In the genomic region with DNA sequence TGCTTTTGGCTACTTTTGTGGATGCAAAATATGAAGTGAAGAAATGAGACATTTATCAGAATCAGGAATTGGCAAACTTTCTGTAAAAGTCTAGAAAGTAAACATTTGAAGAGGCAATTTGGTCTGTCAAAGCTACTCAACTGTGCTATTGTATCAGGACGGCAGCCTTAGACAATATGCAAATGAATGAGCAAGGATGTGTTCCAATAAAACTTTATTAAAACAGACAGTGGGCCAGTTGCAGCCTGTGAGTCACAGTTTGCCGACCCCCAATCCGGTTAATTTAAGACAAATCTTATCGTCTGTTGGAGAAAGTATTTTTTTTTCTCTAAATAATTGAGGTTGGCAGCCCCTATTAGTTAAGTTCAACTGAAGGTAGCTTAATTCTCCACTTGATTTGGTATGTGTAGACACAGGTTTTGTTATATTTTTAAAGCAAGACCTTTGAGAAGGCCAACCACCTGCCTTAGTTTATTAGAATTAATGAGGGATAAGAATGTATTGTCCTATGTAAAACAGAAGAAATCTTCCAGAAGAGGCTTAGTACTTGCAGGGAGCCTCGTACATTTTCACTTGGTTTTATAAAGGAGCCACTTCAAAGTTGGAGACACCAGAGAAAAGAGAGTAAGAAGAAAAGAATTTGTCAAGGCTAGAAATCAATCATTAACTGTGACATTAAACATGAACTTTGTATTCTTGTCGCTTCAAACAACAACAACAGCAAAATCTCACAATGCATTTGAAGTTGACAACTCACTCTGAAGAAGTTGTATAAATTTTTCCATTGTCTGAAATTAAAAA, we compare ENCODE assay signal across 1 cellular context.
TF ChIP-seq lines count a peak whose summit lies in the region.

No MANE protein-coding gene starts in this region.

TF ChIP-seq in HepG2, 621 proteins besides CTCF, POLR2A, EP300 and RAD21 (continued from another document and continues in another):
- no peak for TF ChIP-seq ZBTB8A (CRISPR knock-in tag; IDR thresholded peaks at IDR 0.05; ENCODE audit: borderline replicate concordance, low read depth)
- TF ChIP-seq, protein P1, sequence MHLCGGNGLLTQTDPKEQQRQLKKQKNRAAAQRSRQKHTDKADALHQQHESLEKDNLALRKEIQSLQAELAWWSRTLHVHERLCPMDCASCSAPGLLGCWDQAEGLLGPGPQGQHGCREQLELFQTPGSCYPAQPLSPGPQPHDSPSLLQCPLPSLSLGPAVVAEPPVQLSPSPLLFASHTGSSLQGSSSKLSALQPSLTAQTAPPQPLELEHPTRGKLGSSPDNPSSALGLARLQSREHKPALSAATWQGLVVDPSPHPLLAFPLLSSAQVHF (CRISPR knock-in tag; IDR thresholded peaks at IDR 0.05), result no peak
- TF ChIP-seq ETV6 (CRISPR knock-in tag; conservative IDR thresholded peaks at IDR 0.05), result no peak
- TF ChIP-seq MEIS1 (CRISPR knock-in tag; IDR thresholded peaks at IDR 0.05; ENCODE audit: borderline replicate concordance), result no peak
- TF ChIP-seq, protein P2, sequence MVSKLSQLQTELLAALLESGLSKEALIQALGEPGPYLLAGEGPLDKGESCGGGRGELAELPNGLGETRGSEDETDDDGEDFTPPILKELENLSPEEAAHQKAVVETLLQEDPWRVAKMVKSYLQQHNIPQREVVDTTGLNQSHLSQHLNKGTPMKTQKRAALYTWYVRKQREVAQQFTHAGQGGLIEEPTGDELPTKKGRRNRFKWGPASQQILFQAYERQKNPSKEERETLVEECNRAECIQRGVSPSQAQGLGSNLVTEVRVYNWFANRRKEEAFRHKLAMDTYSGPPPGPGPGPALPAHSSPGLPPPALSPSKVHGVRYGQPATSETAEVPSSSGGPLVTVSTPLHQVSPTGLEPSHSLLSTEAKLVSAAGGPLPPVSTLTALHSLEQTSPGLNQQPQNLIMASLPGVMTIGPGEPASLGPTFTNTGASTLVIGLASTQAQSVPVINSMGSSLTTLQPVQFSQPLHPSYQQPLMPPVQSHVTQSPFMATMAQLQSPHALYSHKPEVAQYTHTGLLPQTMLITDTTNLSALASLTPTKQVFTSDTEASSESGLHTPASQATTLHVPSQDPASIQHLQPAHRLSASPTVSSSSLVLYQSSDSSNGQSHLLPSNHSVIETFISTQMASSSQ (IDR thresholded peaks at IDR 0.05; ENCODE audit: low read depth), result peak; percentile 97
- TF ChIP-seq, protein P2 (CRISPR knock-in tag; IDR thresholded peaks at IDR 0.05; ENCODE audit: borderline replicate concordance), result peak; percentile 97; the same call in 1 of the 2 replicates
- TF ChIP-seq SRSF1 (optimal IDR thresholded peaks at IDR 0.05; ENCODE audit: low read depth, low read length), result no peak
- TF ChIP-seq, protein P3, sequence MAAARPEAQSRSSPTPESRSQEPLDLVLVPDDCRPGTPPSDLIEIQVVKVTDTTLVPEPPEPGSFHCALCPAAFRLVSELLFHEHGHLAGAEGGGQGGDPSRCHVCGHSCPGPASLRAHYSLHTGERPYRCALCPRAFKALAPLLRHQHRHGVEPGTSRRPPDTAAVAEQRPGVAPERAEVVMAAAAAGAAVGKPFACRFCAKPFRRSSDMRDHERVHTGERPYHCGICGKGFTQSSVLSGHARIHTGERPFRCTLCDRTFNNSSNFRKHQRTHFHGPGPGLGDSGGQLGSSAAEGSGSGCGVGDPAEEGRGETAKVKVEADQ (CRISPR knock-in tag; IDR thresholded peaks at IDR 0.05; ENCODE audit: borderline replicate concordance), result no peak
- TF ChIP-seq, protein P4, sequence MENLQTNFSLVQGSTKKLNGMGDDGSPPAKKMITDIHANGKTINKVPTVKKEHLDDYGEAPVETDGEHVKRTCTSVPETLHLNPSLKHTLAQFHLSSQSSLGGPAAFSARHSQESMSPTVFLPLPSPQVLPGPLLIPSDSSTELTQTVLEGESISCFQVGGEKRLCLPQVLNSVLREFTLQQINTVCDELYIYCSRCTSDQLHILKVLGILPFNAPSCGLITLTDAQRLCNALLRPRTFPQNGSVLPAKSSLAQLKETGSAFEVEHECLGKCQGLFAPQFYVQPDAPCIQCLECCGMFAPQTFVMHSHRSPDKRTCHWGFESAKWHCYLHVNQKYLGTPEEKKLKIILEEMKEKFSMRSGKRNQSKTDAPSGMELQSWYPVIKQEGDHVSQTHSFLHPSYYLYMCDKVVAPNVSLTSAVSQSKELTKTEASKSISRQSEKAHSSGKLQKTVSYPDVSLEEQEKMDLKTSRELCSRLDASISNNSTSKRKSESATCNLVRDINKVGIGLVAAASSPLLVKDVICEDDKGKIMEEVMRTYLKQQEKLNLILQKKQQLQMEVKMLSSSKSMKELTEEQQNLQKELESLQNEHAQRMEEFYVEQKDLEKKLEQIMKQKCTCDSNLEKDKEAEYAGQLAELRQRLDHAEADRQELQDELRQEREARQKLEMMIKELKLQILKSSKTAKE (CRISPR knock-in tag; IDR thresholded peaks at IDR 0.05; ENCODE audit: borderline replicate concordance), result no peak
- no peak for TF ChIP-seq RBM22 (optimal IDR thresholded peaks at IDR 0.05; ENCODE audit: low read length)
- TF ChIP-seq HNRNPH1 (optimal IDR thresholded peaks at IDR 0.05; ENCODE audit: low read depth, low read length), result no peak
- no peak for TF ChIP-seq ZNF160 (CRISPR knock-in tag; IDR thresholded peaks at IDR 0.05)
- no peak for TF ChIP-seq ZNF577 (CRISPR knock-in tag; IDR thresholded peaks at IDR 0.05; ENCODE audit: borderline replicate concordance, low read depth)
- TF ChIP-seq SMYD3 (CRISPR knock-in tag; IDR thresholded peaks at IDR 0.05), result peak; percentile 77
- TF ChIP-seq ZNF572 (CRISPR knock-in tag; IDR thresholded peaks at IDR 0.05), result no peak
- TF ChIP-seq, protein P5, sequence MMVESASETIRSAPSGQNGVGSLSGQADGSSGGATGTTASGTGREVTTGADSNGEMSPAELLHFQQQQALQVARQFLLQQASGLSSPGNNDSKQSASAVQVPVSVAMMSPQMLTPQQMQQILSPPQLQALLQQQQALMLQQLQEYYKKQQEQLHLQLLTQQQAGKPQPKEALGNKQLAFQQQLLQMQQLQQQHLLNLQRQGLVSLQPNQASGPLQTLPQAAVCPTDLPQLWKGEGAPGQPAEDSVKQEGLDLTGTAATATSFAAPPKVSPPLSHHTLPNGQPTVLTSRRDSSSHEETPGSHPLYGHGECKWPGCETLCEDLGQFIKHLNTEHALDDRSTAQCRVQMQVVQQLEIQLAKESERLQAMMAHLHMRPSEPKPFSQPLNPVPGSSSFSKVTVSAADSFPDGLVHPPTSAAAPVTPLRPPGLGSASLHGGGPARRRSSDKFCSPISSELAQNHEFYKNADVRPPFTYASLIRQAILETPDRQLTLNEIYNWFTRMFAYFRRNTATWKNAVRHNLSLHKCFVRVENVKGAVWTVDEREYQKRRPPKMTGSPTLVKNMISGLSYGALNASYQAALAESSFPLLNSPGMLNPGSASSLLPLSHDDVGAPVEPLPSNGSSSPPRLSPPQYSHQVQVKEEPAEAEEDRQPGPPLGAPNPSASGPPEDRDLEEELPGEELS (CRISPR knock-in tag; IDR thresholded peaks at IDR 0.05), result peak; percentile 68; the same call in 1 of the 2 replicates
- TF ChIP-seq KMT2B (CRISPR knock-in tag; IDR thresholded peaks at IDR 0.05), result no peak
- TF ChIP-seq PPARG (CRISPR knock-in tag; conservative IDR thresholded peaks at IDR 0.05), result peak; percentile 35; the same call in 1 of the 2 replicates
- no peak for TF ChIP-seq U2AF2 (IDR thresholded peaks at IDR 0.05; ENCODE audit: low read depth, low read length)
- TF ChIP-seq, protein P6, sequence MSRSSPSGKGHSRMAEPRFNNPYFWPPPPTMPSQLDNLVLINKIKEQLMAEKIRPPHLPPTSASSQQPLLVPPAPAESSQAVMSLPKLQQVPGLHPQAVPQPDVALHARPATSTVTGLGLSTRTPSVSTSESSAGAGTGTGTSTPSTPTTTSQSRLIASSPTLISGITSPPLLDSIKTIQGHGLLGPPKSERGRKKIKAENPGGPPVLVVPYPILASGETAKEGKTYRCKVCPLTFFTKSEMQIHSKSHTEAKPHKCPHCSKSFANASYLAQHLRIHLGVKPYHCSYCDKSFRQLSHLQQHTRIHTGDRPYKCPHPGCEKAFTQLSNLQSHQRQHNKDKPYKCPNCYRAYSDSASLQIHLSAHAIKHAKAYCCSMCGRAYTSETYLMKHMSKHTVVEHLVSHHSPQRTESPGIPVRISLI (CRISPR knock-in tag; IDR thresholded peaks at IDR 0.05; ENCODE audit: borderline replicate concordance), result no peak
- TF ChIP-seq CENPX (CRISPR knock-in tag; IDR thresholded peaks at IDR 0.05), result no peak
- peak; percentile 77 for TF ChIP-seq PRPF4 (IDR thresholded peaks at IDR 0.05; ENCODE audit: low read depth, low read length, poor library complexity, severe bottlenecking)
- TF ChIP-seq, protein P7, sequence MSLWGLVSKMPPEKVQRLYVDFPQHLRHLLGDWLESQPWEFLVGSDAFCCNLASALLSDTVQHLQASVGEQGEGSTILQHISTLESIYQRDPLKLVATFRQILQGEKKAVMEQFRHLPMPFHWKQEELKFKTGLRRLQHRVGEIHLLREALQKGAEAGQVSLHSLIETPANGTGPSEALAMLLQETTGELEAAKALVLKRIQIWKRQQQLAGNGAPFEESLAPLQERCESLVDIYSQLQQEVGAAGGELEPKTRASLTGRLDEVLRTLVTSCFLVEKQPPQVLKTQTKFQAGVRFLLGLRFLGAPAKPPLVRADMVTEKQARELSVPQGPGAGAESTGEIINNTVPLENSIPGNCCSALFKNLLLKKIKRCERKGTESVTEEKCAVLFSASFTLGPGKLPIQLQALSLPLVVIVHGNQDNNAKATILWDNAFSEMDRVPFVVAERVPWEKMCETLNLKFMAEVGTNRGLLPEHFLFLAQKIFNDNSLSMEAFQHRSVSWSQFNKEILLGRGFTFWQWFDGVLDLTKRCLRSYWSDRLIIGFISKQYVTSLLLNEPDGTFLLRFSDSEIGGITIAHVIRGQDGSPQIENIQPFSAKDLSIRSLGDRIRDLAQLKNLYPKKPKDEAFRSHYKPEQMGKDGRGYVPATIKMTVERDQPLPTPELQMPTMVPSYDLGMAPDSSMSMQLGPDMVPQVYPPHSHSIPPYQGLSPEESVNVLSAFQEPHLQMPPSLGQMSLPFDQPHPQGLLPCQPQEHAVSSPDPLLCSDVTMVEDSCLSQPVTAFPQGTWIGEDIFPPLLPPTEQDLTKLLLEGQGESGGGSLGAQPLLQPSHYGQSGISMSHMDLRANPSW (CRISPR knock-in tag; IDR thresholded peaks at IDR 0.05; ENCODE audit: borderline replicate concordance), result no peak
- TF ChIP-seq, protein P8, sequence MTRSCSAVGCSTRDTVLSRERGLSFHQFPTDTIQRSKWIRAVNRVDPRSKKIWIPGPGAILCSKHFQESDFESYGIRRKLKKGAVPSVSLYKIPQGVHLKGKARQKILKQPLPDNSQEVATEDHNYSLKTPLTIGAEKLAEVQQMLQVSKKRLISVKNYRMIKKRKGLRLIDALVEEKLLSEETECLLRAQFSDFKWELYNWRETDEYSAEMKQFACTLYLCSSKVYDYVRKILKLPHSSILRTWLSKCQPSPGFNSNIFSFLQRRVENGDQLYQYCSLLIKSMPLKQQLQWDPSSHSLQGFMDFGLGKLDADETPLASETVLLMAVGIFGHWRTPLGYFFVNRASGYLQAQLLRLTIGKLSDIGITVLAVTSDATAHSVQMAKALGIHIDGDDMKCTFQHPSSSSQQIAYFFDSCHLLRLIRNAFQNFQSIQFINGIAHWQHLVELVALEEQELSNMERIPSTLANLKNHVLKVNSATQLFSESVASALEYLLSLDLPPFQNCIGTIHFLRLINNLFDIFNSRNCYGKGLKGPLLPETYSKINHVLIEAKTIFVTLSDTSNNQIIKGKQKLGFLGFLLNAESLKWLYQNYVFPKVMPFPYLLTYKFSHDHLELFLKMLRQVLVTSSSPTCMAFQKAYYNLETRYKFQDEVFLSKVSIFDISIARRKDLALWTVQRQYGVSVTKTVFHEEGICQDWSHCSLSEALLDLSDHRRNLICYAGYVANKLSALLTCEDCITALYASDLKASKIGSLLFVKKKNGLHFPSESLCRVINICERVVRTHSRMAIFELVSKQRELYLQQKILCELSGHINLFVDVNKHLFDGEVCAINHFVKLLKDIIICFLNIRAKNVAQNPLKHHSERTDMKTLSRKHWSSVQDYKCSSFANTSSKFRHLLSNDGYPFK (CRISPR knock-in tag; IDR thresholded peaks at IDR 0.05; ENCODE audit: borderline replicate concordance), result no peak
- TF ChIP-seq NFKBIZ (CRISPR knock-in tag; IDR thresholded peaks at IDR 0.05), result 0 out of 2 replicates have a peak, but pooled peaks have one; percentile 18
- TF ChIP-seq, protein P9, sequence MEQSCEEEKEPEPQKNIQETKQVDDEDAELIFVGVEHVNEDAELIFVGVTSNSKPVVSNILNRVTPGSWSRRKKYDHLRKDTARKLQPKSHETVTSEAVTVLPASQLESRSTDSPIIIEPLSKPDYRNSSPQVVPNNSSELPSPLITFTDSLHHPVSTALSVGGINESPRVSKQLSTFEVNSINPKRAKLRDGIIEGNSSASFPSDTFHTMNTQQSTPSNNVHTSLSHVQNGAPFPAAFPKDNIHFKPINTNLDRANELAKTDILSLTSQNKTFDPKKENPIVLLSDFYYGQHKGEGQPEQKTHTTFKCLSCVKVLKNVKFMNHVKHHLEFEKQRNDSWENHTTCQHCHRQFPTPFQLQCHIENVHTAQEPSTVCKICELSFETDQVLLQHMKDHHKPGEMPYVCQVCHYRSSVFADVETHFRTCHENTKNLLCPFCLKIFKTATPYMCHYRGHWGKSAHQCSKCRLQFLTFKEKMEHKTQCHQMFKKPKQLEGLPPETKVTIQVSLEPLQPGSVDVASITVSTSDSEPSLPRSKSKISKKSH (CRISPR knock-in tag; IDR thresholded peaks at IDR 0.05; ENCODE audit: borderline replicate concordance), result no peak
- no peak for TF ChIP-seq SMARCC2 (IDR thresholded peaks at IDR 0.05)
- TF ChIP-seq KAT8 (CRISPR knock-in tag; IDR thresholded peaks at IDR 0.05), result 0 out of 2 replicates have a peak, but pooled peaks have one; percentile 5
- peak; percentile 63; the same call in 1 of the 2 replicates for TF ChIP-seq TCF7 (IDR thresholded peaks at IDR 0.05; ENCODE audit: low read depth)
- TF ChIP-seq FOXC1 (CRISPR knock-in tag; IDR thresholded peaks at IDR 0.05; ENCODE audit: borderline replicate concordance), result no peak
- no peak for TF ChIP-seq CEBPG (CRISPR knock-in tag; IDR thresholded peaks at IDR 0.05)
- no peak for TF ChIP-seq SKI (IDR thresholded peaks at IDR 0.05; ENCODE audit: partially characterized antibody)
- no peak for TF ChIP-seq TOPORS (CRISPR knock-in tag; IDR thresholded peaks at IDR 0.05)
- no peak for TF ChIP-seq IKZF4 (CRISPR knock-in tag; IDR thresholded peaks at IDR 0.05; ENCODE audit: borderline replicate concordance, low read depth, not compliant biosample characterization)
- TF ChIP-seq ZNF260 (CRISPR knock-in tag; IDR thresholded peaks at IDR 0.05; ENCODE audit: borderline replicate concordance, low read depth), result no peak
- TF ChIP-seq THAP11 (CRISPR knock-in tag; IDR thresholded peaks at IDR 0.05), result 0 out of 2 replicates have a peak, but pooled peaks have one; percentile 7
- no peak for TF ChIP-seq NFE2 (CRISPR knock-in tag; IDR thresholded peaks at IDR 0.05)
- peak; percentile 16; the same call in 1 of the 2 replicates for TF ChIP-seq MAFF (IDR thresholded peaks at IDR 0.05; ENCODE audit: low read depth, low read length)
- TF ChIP-seq MEIS2 (CRISPR knock-in tag; IDR thresholded peaks at IDR 0.05), result no peak
- no peak for TF ChIP-seq SAFB2 (CRISPR knock-in tag; IDR thresholded peaks at IDR 0.05; ENCODE audit: borderline replicate concordance, low read depth)
